12 cellular contexts compared by ENCODE assay signal in the genomic region with DNA sequence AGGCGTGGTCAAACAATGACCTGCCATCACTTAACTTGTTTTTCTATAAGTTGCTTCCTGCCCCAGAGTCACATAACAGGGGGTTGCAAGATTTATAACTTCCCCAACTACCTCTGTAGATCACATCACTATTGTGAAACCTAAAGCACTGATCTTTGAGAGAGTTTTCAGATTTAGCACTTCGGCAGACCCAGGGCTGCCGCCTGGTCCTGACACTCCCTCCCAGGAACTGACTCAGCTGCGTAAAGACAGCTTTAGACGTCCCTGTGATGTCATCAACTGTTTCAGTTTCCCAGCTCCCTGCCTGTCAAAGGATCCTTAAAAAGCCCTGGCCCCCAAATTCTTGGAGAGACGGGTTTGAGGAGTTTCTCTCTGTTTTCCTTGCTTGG. TPM values are rescaled to one million over a fixed set of nuclear protein-coding genes. Genes with fewer than 3 reads are reported as not detected.
DNase-seq lines count a peak whose midpoint lies in the region; ATAC-seq and TF ChIP-seq lines count a peak whose summit lies in the region.
"Had no signal": no experiment of that assay in that cellular context is flagged by ENCODE, and none has a peak within 500 bp of the region (broad histone marks: within the 10 kb centered on the region; RNA-seq: fewer than 3 reads in every experiment).

No MANE protein-coding gene starts in this region.

- peaks cover 3% of the 10 kb centered on the region for H3K36me3 Mint-ChIP-seq in endothelial cell (ENCODE audit: low read depth, unreplicated experiment)
- H3K36me3 Mint-ChIP-seq: activated naive CD8-positive, alpha-beta T cell had no signal

- peaks cover under 1% of the 10 kb centered on the region for H3K4me1 Mint-ChIP-seq in endothelial cell (ENCODE audit: unreplicated experiment)

- H2AFZ ChIP-seq in mesenchymal stem cell (ENCODE audit: low read depth, low read length): no peak overlapping the region

- H2BK5ac ChIP-seq in mesenchymal stem cell (ENCODE audit: low read depth, low read length, poor library complexity, severe bottlenecking): no peak overlapping the region

- DNase-seq in Caki2 (ENCODE audit: low read depth) (peak; percentile 68), HT-29 (ENCODE audit: low spot score) (peak; percentile 57), mesenchymal stem cell (peak; percentile 72), endothelial cell (ENCODE audit: low spot score) (no peak), NCI-H146 treated with DMSO at 0.1 percent for 48 hours (lab: John Stamatoyannopoulos, UW; ENCODE audit: unreplicated experiment) (no peak)
- DNase-seq: effector CD4-positive, alpha-beta T cell; stimulated activated naive CD4-positive, alpha-beta T cell; WERI-Rb-1 had no signal

- in situ Hi-C loops in Caki2 (cut with HindIII; ENCODE audit: low pct_unique_long_range_greater_than_20kb, low sequenced_read_pairs): no loop called here

- no peaks in the 10 kb centered on the region for H3K36me3 ChIP-seq in mesenchymal stem cell (ENCODE audit: control insufficient read depth in 1 of 2, insufficient read depth in 2 of 2, low read depth in 1 of 2, low read length in 2 of 2)
- H3K36me3 ChIP-seq: WERI-Rb-1 had no signal

- no peak overlapping the region for H3K4me3 Mint-ChIP-seq in endothelial cell (ENCODE audit: unreplicated experiment)
- H3K4me3 Mint-ChIP-seq: activated naive CD8-positive, alpha-beta T cell had no signal

- TF ChIP-seq CTCF in endothelial cell (IDR thresholded peaks at IDR 0.05; ENCODE audit: unreplicated experiment): no peak

- H3K23ac ChIP-seq in mesenchymal stem cell (ENCODE audit: low read length in 2 of 2): no peak overlapping the region

- H3K4me1 ChIP-seq in mesenchymal stem cell (ENCODE audit: control insufficient read depth, insufficient read depth, low read depth, low read length): peaks cover 15% of the 10 kb centered on the region

- H3K27me3 ChIP-seq in mesenchymal stem cell (ENCODE audit: control insufficient read depth in 1 of 2, insufficient read depth in 1 of 2, low read length in 2 of 2): peaks cover 10 to 16% of the 10 kb centered on the region in 2 experiments

- H2BK120ac ChIP-seq in mesenchymal stem cell (ENCODE audit: low read depth, low read length): no peak overlapping the region

- 37% methylated on average over 5 of the region's 6 CpGs for WGBS in mesenchymal stem cell

- no peak overlapping the region for H3K4me3 ChIP-seq in mesenchymal stem cell (ENCODE audit: insufficient read depth in 1 of 2, low read depth in 1 of 2, low read length in 2 of 2)

- H3K9me3 Mint-ChIP-seq in endothelial cell (ENCODE audit: unreplicated experiment): no peaks in the 10 kb centered on the region

- peak overlapping the region; percentile 34 for H3K9ac ChIP-seq in mesenchymal stem cell (ENCODE audit: low read length)

- H4K91ac ChIP-seq in mesenchymal stem cell (ENCODE audit: low read length): no peak overlapping the region

- no peaks in the 10 kb centered on the region for H3K9me3 ChIP-seq in mesenchymal stem cell (ENCODE audit: control insufficient read depth, low read length)

- H2AK5ac ChIP-seq in mesenchymal stem cell (ENCODE audit: low read length, severe bottlenecking): no peak overlapping the region

- peak; percentile 67 for ATAC-seq in SK-N-SH treated with all-trans-retinoic acid at 6 μM for 48 hours
- ATAC-seq in GM19463 (IDR thresholded peaks at IDR 0.05; ENCODE audit: unreplicated experiment): no peak
- ATAC-seq in HG02981 (IDR thresholded peaks at IDR 0.05; ENCODE audit: unreplicated experiment): no peak

- H2BK15ac ChIP-seq in mesenchymal stem cell (ENCODE audit: low read depth, poor library complexity, severe bottlenecking): no peak overlapping the region

- no peak overlapping the region for H3K27ac ChIP-seq in mesenchymal stem cell (ENCODE audit: low read length, poor library complexity, severe bottlenecking)
- H3K27ac ChIP-seq: WERI-Rb-1 had no signal

- peaks cover 2% of the 10 kb centered on the region for H3K27me3 Mint-ChIP-seq in endothelial cell (ENCODE audit: unreplicated experiment)

- H3K4me2 ChIP-seq in mesenchymal stem cell (ENCODE audit: low read length, poor library complexity, severe bottlenecking): no peak overlapping the region

- no peak overlapping the region for H2BK12ac ChIP-seq in mesenchymal stem cell (ENCODE audit: low read length in 2 of 2)

- H4K8ac ChIP-seq in mesenchymal stem cell (ENCODE audit: low read length): no peak overlapping the region

- no peak overlapping the region for H3K14ac ChIP-seq in mesenchymal stem cell (ENCODE audit: low read length in 2 of 2)

- no peak overlapping the region for H3K18ac ChIP-seq in mesenchymal stem cell (ENCODE audit: low read depth in 1 of 2, low read length in 2 of 2)

- H3K79me1 ChIP-seq in mesenchymal stem cell (replicated peaks; ENCODE audit: low read length, poor library complexity, severe bottlenecking): no peaks in the 10 kb centered on the region

- H3K4ac ChIP-seq in mesenchymal stem cell (ENCODE audit: low read depth in 1 of 2, low read length in 2 of 2): no peak overlapping the region

- H3K27ac Mint-ChIP-seq in endothelial cell (ENCODE audit: unreplicated experiment): no peak overlapping the region
- H3K27ac Mint-ChIP-seq: activated naive CD8-positive, alpha-beta T cell had no signal

TF ChIP-seq in SK-N-SH treated with all-trans-retinoic acid at 6 μM for 48 hours, 23 proteins besides CTCF, POLR2A, EP300 and RAD21 (continues in another document):
- TF ChIP-seq ZFP30 (CRISPR knock-in tag; IDR thresholded peaks at IDR 0.05) (no peak), TOX (CRISPR knock-in tag; IDR thresholded peaks at IDR 0.05; ENCODE audit: borderline replicate concordance) (no peak), OSR1 (CRISPR knock-in tag; IDR thresholded peaks at IDR 0.05) (no peak), ZFP3 (CRISPR knock-in tag; IDR thresholded peaks at IDR 0.05) (no peak), ZNF8 (CRISPR knock-in tag; IDR thresholded peaks at IDR 0.05) (no peak), ZNF70 (CRISPR knock-in tag; IDR thresholded peaks at IDR 0.05) (no peak), ARNTL (CRISPR knock-in tag; IDR thresholded peaks at IDR 0.05; ENCODE audit: borderline replicate concordance, low read depth) (no peak), BACH2 (CRISPR knock-in tag; IDR thresholded peaks at IDR 0.05; ENCODE audit: borderline replicate concordance) (no peak), ZC3H10 (CRISPR knock-in tag; IDR thresholded peaks at IDR 0.05) (no peak), TCF4 (CRISPR knock-in tag; IDR thresholded peaks at IDR 0.05; ENCODE audit: borderline replicate concordance) (no peak), CSDC2 (CRISPR knock-in tag; IDR thresholded peaks at IDR 0.05) (no peak), SNAI2 (CRISPR knock-in tag; IDR thresholded peaks at IDR 0.05) (no peak), PPARA (CRISPR knock-in tag; IDR thresholded peaks at IDR 0.05; ENCODE audit: borderline replicate concordance) (no peak), ZNF565 (CRISPR knock-in tag; conservative IDR thresholded peaks at IDR 0.05; ENCODE audit: low read depth) (no peak)
- TF ChIP-seq, protein P1, sequence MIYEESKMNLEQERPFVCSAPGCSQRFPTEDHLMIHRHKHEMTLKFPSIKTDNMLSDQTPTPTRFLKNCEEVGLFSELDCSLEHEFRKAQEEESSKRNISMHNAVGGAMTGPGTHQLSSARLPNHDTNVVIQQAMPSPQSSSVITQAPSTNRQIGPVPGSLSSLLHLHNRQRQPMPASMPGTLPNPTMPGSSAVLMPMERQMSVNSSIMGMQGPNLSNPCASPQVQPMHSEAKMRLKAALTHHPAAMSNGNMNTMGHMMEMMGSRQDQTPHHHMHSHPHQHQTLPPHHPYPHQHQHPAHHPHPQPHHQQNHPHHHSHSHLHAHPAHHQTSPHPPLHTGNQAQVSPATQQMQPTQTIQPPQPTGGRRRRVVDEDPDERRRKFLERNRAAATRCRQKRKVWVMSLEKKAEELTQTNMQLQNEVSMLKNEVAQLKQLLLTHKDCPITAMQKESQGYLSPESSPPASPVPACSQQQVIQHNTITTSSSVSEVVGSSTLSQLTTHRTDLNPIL (CRISPR knock-in tag; IDR thresholded peaks at IDR 0.05; ENCODE audit: low read depth): no peak
- TF ChIP-seq, protein P2, sequence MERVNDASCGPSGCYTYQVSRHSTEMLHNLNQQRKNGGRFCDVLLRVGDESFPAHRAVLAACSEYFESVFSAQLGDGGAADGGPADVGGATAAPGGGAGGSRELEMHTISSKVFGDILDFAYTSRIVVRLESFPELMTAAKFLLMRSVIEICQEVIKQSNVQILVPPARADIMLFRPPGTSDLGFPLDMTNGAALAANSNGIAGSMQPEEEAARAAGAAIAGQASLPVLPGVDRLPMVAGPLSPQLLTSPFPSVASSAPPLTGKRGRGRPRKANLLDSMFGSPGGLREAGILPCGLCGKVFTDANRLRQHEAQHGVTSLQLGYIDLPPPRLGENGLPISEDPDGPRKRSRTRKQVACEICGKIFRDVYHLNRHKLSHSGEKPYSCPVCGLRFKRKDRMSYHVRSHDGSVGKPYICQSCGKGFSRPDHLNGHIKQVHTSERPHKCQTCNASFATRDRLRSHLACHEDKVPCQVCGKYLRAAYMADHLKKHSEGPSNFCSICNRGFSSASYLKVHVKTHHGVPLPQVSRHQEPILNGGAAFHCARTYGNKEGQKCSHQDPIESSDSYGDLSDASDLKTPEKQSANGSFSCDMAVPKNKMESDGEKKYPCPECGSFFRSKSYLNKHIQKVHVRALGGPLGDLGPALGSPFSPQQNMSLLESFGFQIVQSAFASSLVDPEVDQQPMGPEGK (CRISPR knock-in tag; IDR thresholded peaks at IDR 0.05; ENCODE audit: borderline replicate concordance): no peak

RNA-seq across cellular contexts. Expression of a gene that starts 33.3 kb away (rescaled TPM):
- total RNA-seq in Caki2 (2014; rRNA removed; shearing (Covaris generic); ENCODE audit: low replicate concordance): not detected in 2 replicates
- 1.1 and 1.6 TPM in 2 replicates for total RNA-seq in HT-29 (2014; rRNA removed; shearing (Covaris generic))
- not detected for polyA plus RNA-seq in mesenchymal stem cell (2013, experiment 1 of 2)
- polyA plus RNA-seq in mesenchymal stem cell (2013, experiment 2 of 2): not detected
- not detected for total RNA-seq in endothelial cell (ENCODE audit: unreplicated experiment)

RNA-seq across cellular contexts. Expression of a gene that starts 48.2 kb away (rescaled TPM):
- total RNA-seq in Caki2 (2014; rRNA removed; shearing (Covaris generic); ENCODE audit: low replicate concordance): not detected in 2 replicates
- total RNA-seq in HT-29 (2014; rRNA removed; shearing (Covaris generic)): not detected in 2 replicates
- not detected for polyA plus RNA-seq in mesenchymal stem cell (2013, experiment 1 of 2)
- not detected for polyA plus RNA-seq in mesenchymal stem cell (2013, experiment 2 of 2)
- not detected for total RNA-seq in endothelial cell (ENCODE audit: unreplicated experiment)

RNA-seq across cellular contexts. Expression of a gene that starts 56.9 kb away (rescaled TPM):
- not detected in 2 replicates for total RNA-seq in Caki2 (2014; rRNA removed; shearing (Covaris generic); ENCODE audit: low replicate concordance)
- not detected in 2 replicates for total RNA-seq in HT-29 (2014; rRNA removed; shearing (Covaris generic))
- polyA plus RNA-seq in mesenchymal stem cell (2013, experiment 1 of 2): 0.40 TPM
- 0.26 TPM for polyA plus RNA-seq in mesenchymal stem cell (2013, experiment 2 of 2)
- total RNA-seq in endothelial cell (ENCODE audit: unreplicated experiment): not detected

Comparison
In these comparisons a context has a peak if more than half of its experiments do, and no peak if none do; other contexts are left out.
1. DNase-seq: peak in Caki2 (single experiment), HT-29 (single experiment) and mesenchymal stem cell (single experiment); none in endothelial cell (single experiment) and NCI-H146 treated with DMSO at 0.1 percent for 48 hours (single experiment).